23 cellular contexts compared by ENCODE assay signal in genomic region chr5:101561018-101561417, GRCh38.
"Had no signal": no experiment of that assay in that cellular context is flagged by ENCODE, and none has a peak within 500 bp of the region (broad histone marks: within the 10 kb centered on the region; RNA-seq: fewer than 3 reads in every experiment).

No MANE protein-coding gene starts in this region.

- ATAC-seq: activated CD4-positive, CD25-positive, alpha-beta regulatory T cell treated with anti-CD3 and anti-CD28 coated beads, Interleukin-2, amount 50 U/mL, for 24 hours; activated T-cell treated with anti-CD3 and anti-CD28 coated beads, Interleukin-2, amount 50 U/mL, for 72 hours; heart right ventricle; natural killer cell had no signal

- H3K4me1 Mint-ChIP-seq: activated CD4-positive, alpha-beta memory T cell treated with anti-CD3 and anti-CD28 coated beads, Interleukin-2, amount 10 ng/mL, durations not matched to agents 7 days and 5 days; activated CD4-positive, alpha-beta T cell treated with anti-CD3 and anti-CD28 coated beads, Interleukin-2, amount 10 ng/mL, durations not matched to agents 24 days and 14 days; activated naive CD4-positive, alpha-beta T cell treated with anti-CD3 and anti-CD28 coated beads, Interleukin-2, amount 10 ng/mL, durations not matched to agents 7 days and 5 days; natural killer cell had no signal

- H3K27ac Mint-ChIP-seq: activated CD4-positive, alpha-beta memory T cell treated with anti-CD3 and anti-CD28 coated beads, Interleukin-2, amount 10 ng/mL, durations not matched to agents 7 days and 5 days; activated CD4-positive, alpha-beta T cell treated with anti-CD3 and anti-CD28 coated beads, Interleukin-2, amount 10 ng/mL, durations not matched to agents 24 days and 14 days; activated naive CD4-positive, alpha-beta T cell treated with anti-CD3 and anti-CD28 coated beads, Interleukin-2, amount 10 ng/mL, durations not matched to agents 7 days and 5 days; activated T-cell treated with anti-CD3 and anti-CD28 coated beads, Interleukin-2, amount 50 U/mL, for 72 hours; endodermal cell; mesothelial cell of epicardium; natural killer cell; progenitor cell of endocrine pancreas; type B pancreatic cell had no signal

- H3K27me3 Mint-ChIP-seq: activated CD4-positive, alpha-beta memory T cell treated with anti-CD3 and anti-CD28 coated beads, Interleukin-2, amount 10 ng/mL, durations not matched to agents 7 days and 5 days; activated CD4-positive, alpha-beta T cell treated with anti-CD3 and anti-CD28 coated beads, Interleukin-2, amount 10 ng/mL, durations not matched to agents 24 days and 14 days; activated naive CD4-positive, alpha-beta T cell treated with anti-CD3 and anti-CD28 coated beads, Interleukin-2, amount 10 ng/mL, durations not matched to agents 7 days and 5 days; progenitor cell of endocrine pancreas; type B pancreatic cell had no signal

- H3K9me3 Mint-ChIP-seq: activated CD4-positive, alpha-beta memory T cell treated with anti-CD3 and anti-CD28 coated beads, Interleukin-2, amount 10 ng/mL, durations not matched to agents 7 days and 5 days; activated CD4-positive, alpha-beta T cell treated with anti-CD3 and anti-CD28 coated beads, Interleukin-2, amount 10 ng/mL, durations not matched to agents 24 days and 14 days; activated naive CD4-positive, alpha-beta T cell treated with anti-CD3 and anti-CD28 coated beads, Interleukin-2, amount 10 ng/mL, durations not matched to agents 7 days and 5 days; activated T-cell treated with anti-CD3 and anti-CD28 coated beads, Interleukin-2, amount 50 U/mL, for 72 hours; type B pancreatic cell had no signal

- H3K36me3 Mint-ChIP-seq: activated naive CD4-positive, alpha-beta T cell treated with anti-CD3 and anti-CD28 coated beads, Interleukin-2, amount 10 ng/mL, durations not matched to agents 7 days and 5 days; mesothelial cell of epicardium; natural killer cell; type B pancreatic cell had no signal

- DNase-seq: activated CD4-positive, alpha-beta memory T cell treated with anti-CD3 and anti-CD28 coated beads, Interleukin-2, amount 10 ng/mL, durations not matched to agents 7 days and 5 days; activated CD4-positive, alpha-beta T cell treated with anti-CD3 and anti-CD28 coated beads, Interleukin-2, amount 10 ng/mL, durations not matched to agents 24 days and 14 days; activated effector memory CD4-positive, alpha-beta T cell treated with Interleukin-2 at 50 U/mL for 16 hours; activated naive CD4-positive, alpha-beta T cell treated with anti-CD3 and anti-CD28 coated beads, Interleukin-2, amount 10 ng/mL, durations not matched to agents 7 days and 5 days; activated T-cell treated with anti-CD3 and anti-CD28 coated beads, Interleukin-2, amount 50 U/mL, for 72 hours; amygdala; cerebellar nuclear complex; cortex of kidney; endodermal cell; heart right ventricle; kidney glomerular epithelial cell; left ventricle myocardium inferior; natural killer cell; retina; stimulated activated CD4-positive, alpha-beta T cell treated with anti-CD3 and anti-CD28 coated beads, Interleukin-2, amount 100 ng/mL, for 48 hours; stimulated activated CD8-positive, alpha-beta memory T cell treated with anti-CD3 and anti-CD28 coated beads, Interleukin-4, amount 100 ng/mL, for 48 hours; stimulated activated naive CD4-positive, alpha-beta T cell had no signal

- H3K4me3 Mint-ChIP-seq: activated CD4-positive, alpha-beta memory T cell treated with anti-CD3 and anti-CD28 coated beads, Interleukin-2, amount 10 ng/mL, durations not matched to agents 7 days and 5 days; activated CD4-positive, alpha-beta T cell treated with anti-CD3 and anti-CD28 coated beads, Interleukin-2, amount 10 ng/mL, durations not matched to agents 24 days and 14 days; activated naive CD4-positive, alpha-beta T cell treated with anti-CD3 and anti-CD28 coated beads, Interleukin-2, amount 10 ng/mL, durations not matched to agents 7 days and 5 days; activated T-cell treated with anti-CD3 and anti-CD28 coated beads, Interleukin-2, amount 50 U/mL, for 72 hours; endodermal cell; mesothelial cell of epicardium; natural killer cell; type B pancreatic cell had no signal

- H3K4me3 ChIP-seq: heart right ventricle, left ventricle myocardium inferior, thoracic aorta, vagina had no signal
